ENCODE assay signal across 8 cellular contexts in the genomic region with DNA sequence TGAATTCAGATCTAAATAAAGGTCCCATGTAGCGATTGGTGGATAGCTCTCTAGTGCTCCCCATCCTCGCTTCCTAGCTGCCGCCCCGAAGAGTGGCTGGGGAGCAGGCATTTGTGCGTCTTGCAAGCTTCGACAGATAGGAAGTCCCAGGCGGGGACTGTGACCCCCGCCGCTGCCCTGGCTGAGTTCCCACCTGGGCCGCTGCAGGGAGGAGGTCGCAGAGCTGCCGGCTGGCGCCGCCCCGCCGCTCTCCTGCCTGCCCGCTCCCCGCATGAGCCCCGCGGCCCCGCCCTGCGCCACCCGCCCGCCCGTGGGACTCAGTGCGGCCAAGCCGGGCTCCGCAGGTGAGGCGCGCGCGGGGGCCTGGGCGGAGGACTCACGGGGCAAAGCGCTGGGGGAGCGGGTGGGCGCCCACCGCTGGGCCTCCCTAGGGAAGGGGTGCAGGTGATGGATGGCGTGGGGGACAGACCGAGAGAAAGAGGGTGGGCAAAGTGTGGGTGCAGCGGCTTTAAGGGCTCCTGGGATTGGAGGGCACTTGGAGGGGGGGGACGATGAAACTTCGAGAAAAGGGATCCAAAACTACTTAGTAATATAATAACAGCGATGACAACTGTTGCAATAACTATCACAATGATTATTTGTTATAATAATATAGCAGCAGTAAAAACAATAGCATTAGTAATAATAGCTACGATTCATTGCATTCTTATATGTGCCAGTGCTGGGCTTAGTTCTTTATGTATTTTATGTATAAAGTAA. TPM values are rescaled to one million over a fixed set of nuclear protein-coding genes. Genes with fewer than 3 reads are reported as not detected.
DNase-seq lines count a peak whose midpoint lies in the region; ATAC-seq, FAIRE-seq and TF ChIP-seq lines count a peak whose summit lies in the region.

A gene (plus strand): TSS at position 80 of the 759 bp plus-strand sequence. CDS start 14,547 bp downstream, outside the sequence.

- no peak within 1 kb of the TSS for H4K12ac ChIP-seq in trophoblast cell (ENCODE audit: low read depth, low read length)

- POLR2A ChIA-PET in H1 (lab: Charles Lee; ENCODE audit: partially characterized antibody), result no interaction called here

- H4K91ac ChIP-seq in H1 (replicated peaks; ENCODE audit: insufficient read length, low read length) (no peak within 1 kb of the TSS), trophoblast cell (ENCODE audit: low read depth, low read length) (no peak within 1 kb of the TSS)

- peaks cover 9% of the 10 kb centered on the region for H3K4me1 Mint-ChIP-seq in T-helper 2 cell treated with Interferon-gamma antibody and Interleukin-4, amounts not matched to agents 5 μg/mL and 100 μg/mL, for 36 hours (ENCODE audit: low read depth)

- no peak for DNase-seq in T-helper 2 cell treated with Interferon-gamma antibody and Interleukin-4, amounts not matched to agents 5 μg/mL and 100 μg/mL, for 36 hours (ENCODE audit: low spot score)
- DNase-seq in H1 (ENCODE audit: low read depth in 1 of 2, low spot score in 2 of 2), result peak; percentile 29 to 71
- DNase-seq in trophoblast cell, result no peak
- no peak for DNase-seq in retina
- DNase-seq in epidermal melanocyte (ENCODE audit: insufficient read length, low spot score), result no peak

- H2BK12ac ChIP-seq in H1 (ENCODE audit: low read depth, low read length) (no peak within 1 kb of the TSS), trophoblast cell (ENCODE audit: low read length) (no peak within 1 kb of the TSS)

- no peak for FAIRE-seq in H1 (lab: Jason Lieb, UNC)

- H3K23ac ChIP-seq in H1 (ENCODE audit: insufficient read length) (no peak within 1 kb of the TSS), trophoblast cell (ENCODE audit: low read length) (no peak within 1 kb of the TSS)

- no peaks in the 10 kb centered on the region for H3K79me2 ChIP-seq in H1 (ENCODE audit: control insufficient read depth in 1 of 2, insufficient read depth in 2 of 2, low read length in 2 of 2)
- H3K79me2 ChIP-seq in trophoblast cell (ENCODE audit: control insufficient read depth, insufficient read depth, low read length, poor library complexity), result no peaks in the 10 kb centered on the region

- CTCF ChIA-PET in H1 (lab: Charles Lee; ENCODE audit: partially characterized antibody), result interaction anchor here (1.0 to 3.2 kb wide), 6 partner anchors 12 to 81 kb away, joined by 3 to 13 read pairs (median 5); no protein-coding TSS in a partner anchor

- no peaks in the 10 kb centered on the region; the same call in 1 of the 2 replicates for H3K23me2 ChIP-seq in H1 (ENCODE audit: low read depth, low read length)

- H2AFZ ChIP-seq in H1 (ENCODE audit: low read length) (peak within 1 kb of the TSS; percentile 85; the same call in 1 of the 2 replicates), trophoblast cell (ENCODE audit: insufficient read depth, low read length, poor library complexity) (no peak within 1 kb of the TSS)

- no peak within 1 kb of the TSS for H2AK5ac ChIP-seq in H1 (ENCODE audit: low read depth, low read length)
- H2AK5ac ChIP-seq in trophoblast cell (ENCODE audit: low read length), result no peak within 1 kb of the TSS

- H4K5ac ChIP-seq in H1 (ENCODE audit: insufficient read length, low read depth, low read length), result no peak within 1 kb of the TSS

- no peaks in the 10 kb centered on the region for H3K9me3 Mint-ChIP-seq in T-helper 2 cell treated with Interferon-gamma antibody and Interleukin-4, amounts not matched to agents 5 μg/mL and 100 μg/mL, for 36 hours

- no peak for TF ChIP-seq RAD21 in H1 (IDR thresholded peaks at IDR 0.05 in 1 of 2, conservative IDR thresholded peaks at IDR 0.05 in 1 of 2; ENCODE audit: low read depth in 2 of 2, low read length in 2 of 2)

- peak within 1 kb of the TSS; percentile 59 for H3K9ac ChIP-seq in ES-I3 (ENCODE audit: low read depth, low read length)
- H3K9ac ChIP-seq in H1 (replicated peaks in 1 of 4; ENCODE audit: extremely low read depth in 1 of 4, low read depth in 3 of 4, low read length in 3 of 4), result no peak within 1 kb of the TSS
- H3K9ac ChIP-seq in trophoblast cell (ENCODE audit: low read length), result no peak within 1 kb of the TSS

- no peak within 1 kb of the TSS for H3K27ac ChIP-seq in H1 (ENCODE audit: low read depth, low read length)
- no peak within 1 kb of the TSS for H3K27ac ChIP-seq in trophoblast cell (ENCODE audit: low read depth, low read length)

- H2BK120ac ChIP-seq in H1 (replicated peaks; ENCODE audit: low read depth, low read length) (no peak within 1 kb of the TSS), trophoblast cell (ENCODE audit: insufficient read depth, low read length, poor library complexity) (no peak within 1 kb of the TSS)

- WGBS in H1 (ENCODE audit: extremely low coverage in 1 of 2, insufficient coverage in 1 of 2, insufficient read length in 1 of 2, insufficient replicate concordance in 2 of 2, low coverage in 1 of 2, low lambda C conversion rate in 2 of 2, missing lambda C conversion rate in 1 of 2), 2 experiments, result 35% methylated on average over 21 of the region's 45 CpGs; no CpG with 5 or more reads in 1 of the 2 experiments
- WGBS in trophoblast cell (ENCODE audit: extremely low coverage, insufficient coverage, insufficient read length), result no CpG with 5 or more reads among the region's 45 CpGs

- H3K4me3 ChIP-seq in H1 (ENCODE audit: extremely low read depth in 1 of 4, insufficient read depth in 2 of 4, low read depth in 3 of 4, low read length in 4 of 4) (peak within 1 kb of the TSS in 2 of 4 experiments; percentile 43 to 57; a peak in 5 of 8 replicates), trophoblast cell (ENCODE audit: low read depth, low read length) (no peak within 1 kb of the TSS)

- TF ChIP-seq EP300 in H1 (IDR thresholded peaks at IDR 0.05; ENCODE audit: borderline replicate concordance in 1 of 2, low read depth in 2 of 2, low read length in 2 of 2), result no peak

- H3K4me2 ChIP-seq in H1 (ENCODE audit: insufficient read depth in 1 of 2, low read depth in 2 of 2, low read length in 2 of 2) (peak within 1 kb of the TSS; percentile 61 to 72), trophoblast cell (ENCODE audit: low read length) (peak within 1 kb of the TSS; percentile 26)

- H3K18ac ChIP-seq in H1 (ENCODE audit: extremely low read depth, low read length) (no peak within 1 kb of the TSS; the same call in 1 of the 2 replicates), trophoblast cell (ENCODE audit: low read length) (no peak within 1 kb of the TSS)

- H4K20me1 ChIP-seq in H1 (replicated peaks in 1 of 2; ENCODE audit: control insufficient read depth in 1 of 2, insufficient read depth in 2 of 2, low read length in 2 of 2), result no peaks in the 10 kb centered on the region

- no peaks in the 10 kb centered on the region for H3K27me3 ChIP-seq in H1 (replicated peaks in 1 of 4; ENCODE audit: control insufficient read depth in 3 of 4, extremely low read depth in 1 of 4, insufficient read depth in 3 of 4, low read length in 3 of 4)
- H3K27me3 ChIP-seq in trophoblast cell (ENCODE audit: insufficient read depth, low read length), result peaks cover 8% of the 10 kb centered on the region

- H3K9me3 ChIP-seq in ES-I3 (ENCODE audit: control insufficient read depth, insufficient read depth, low read length) (no peaks in the 10 kb centered on the region), H1 (ENCODE audit: insufficient read depth in 2 of 2, low read depth in 1 of 2, low read length in 1 of 2) (no peaks in the 10 kb centered on the region), trophoblast cell (ENCODE audit: insufficient read depth, low read depth, low read length) (no peaks in the 10 kb centered on the region)

- ATAC-seq in HG03135 (IDR thresholded peaks at IDR 0.05; ENCODE audit: unreplicated experiment) (no peak), GM19035 (IDR thresholded peaks at IDR 0.05; ENCODE audit: unreplicated experiment) (no peak)

- peaks cover 14% of the 10 kb centered on the region for H3K27me3 Mint-ChIP-seq in T-helper 2 cell treated with Interferon-gamma antibody and Interleukin-4, amounts not matched to agents 5 μg/mL and 100 μg/mL, for 36 hours (ENCODE audit: low read depth)

- H3K79me1 ChIP-seq in H1 (ENCODE audit: low read depth, low read length) (no peaks in the 10 kb centered on the region), trophoblast cell (ENCODE audit: low read length) (no peaks in the 10 kb centered on the region)

- H2BK15ac ChIP-seq in H1 (ENCODE audit: low read length), result no peak within 1 kb of the TSS

- H4K8ac ChIP-seq in H1 (ENCODE audit: extremely low read depth, insufficient read depth, low read length) (0 out of 2 replicates have a peak within 1 kb of the TSS, but pooled peaks have one; percentile 65), trophoblast cell (ENCODE audit: low read depth, low read length) (no peak within 1 kb of the TSS)

- H2BK5ac ChIP-seq in H1 (ENCODE audit: low read depth, low read length), result no peak within 1 kb of the TSS
- no peak within 1 kb of the TSS for H2BK5ac ChIP-seq in trophoblast cell (ENCODE audit: low read depth, low read length, poor library complexity)

- TF ChIP-seq POLR2A in H1 (IDR thresholded peaks at IDR 0.05; ENCODE audit: control extremely low read depth in 1 of 2, low read depth in 2 of 2, low read length in 2 of 2), result no peak

- H3K36me3 Mint-ChIP-seq in T-helper 2 cell treated with Interferon-gamma antibody and Interleukin-4, amounts not matched to agents 5 μg/mL and 100 μg/mL, for 36 hours (ENCODE audit: low read depth), result no peaks in the 10 kb centered on the region

- no peak within 1 kb of the TSS for H3K56ac ChIP-seq in H1 (replicated peaks; ENCODE audit: insufficient read length, low read depth, low read length)

- H3K14ac ChIP-seq in H1 (ENCODE audit: insufficient read length), result no peak within 1 kb of the TSS
- H3K14ac ChIP-seq in trophoblast cell (ENCODE audit: low read length), result no peak within 1 kb of the TSS

- H3K4me1 ChIP-seq in ES-I3 (ENCODE audit: insufficient read depth, low read length) (peaks cover 10% of the 10 kb centered on the region), H1 (replicated peaks in 1 of 4; ENCODE audit: control insufficient read depth in 3 of 4, insufficient read depth in 4 of 4, low read length in 3 of 4) (peaks cover 0 to 9% (median 2%) of the 10 kb centered on the region in 4 experiments; a peak in 4 of 7 replicates), trophoblast cell (ENCODE audit: control insufficient read depth in 1 of 2, insufficient read depth in 2 of 2, low read length in 2 of 2) (peaks cover 5 to 8% of the 10 kb centered on the region in 2 experiments)

- H3K27ac Mint-ChIP-seq in T-helper 2 cell treated with Interferon-gamma antibody and Interleukin-4, amounts not matched to agents 5 μg/mL and 100 μg/mL, for 36 hours, result no peak within 1 kb of the TSS

- H3K4ac ChIP-seq in H1 (replicated peaks; ENCODE audit: insufficient read length, low read depth, low read length), result no peak within 1 kb of the TSS
- no peak within 1 kb of the TSS for H3K4ac ChIP-seq in trophoblast cell (ENCODE audit: low read depth, low read length)

- H3K36me3 ChIP-seq in ES-I3 (ENCODE audit: insufficient read depth, low read length) (no peaks in the 10 kb centered on the region; the same call in 1 of the 2 replicates), H1 (ENCODE audit: control insufficient read depth in 2 of 4, insufficient read depth in 4 of 4, low read length in 3 of 4) (no peaks in the 10 kb centered on the region), trophoblast cell (ENCODE audit: control insufficient read depth in 1 of 2, insufficient read depth in 2 of 2, low read length in 2 of 2) (no peaks in the 10 kb centered on the region)

- TF ChIP-seq CTCF in H1 (IDR thresholded peaks at IDR 0.05; ENCODE audit: control extremely low read depth in 1 of 3, insufficient read depth in 1 of 3, low read depth in 1 of 3, low read length in 3 of 3), result no peak

- peak within 1 kb of the TSS; percentile 58 for H3K4me3 Mint-ChIP-seq in T-helper 2 cell treated with Interferon-gamma antibody and Interleukin-4, amounts not matched to agents 5 μg/mL and 100 μg/mL, for 36 hours

- H2BK20ac ChIP-seq in H1 (ENCODE audit: low read length), result no peak within 1 kb of the TSS

RNA-seq across cellular contexts. Expression of the gene that starts here (rescaled TPM):
- 0.32 TPM in 1 of 2 replicates, not detected in the other for total RNA-seq in H1 (2021; fragmentation: NEBNext Ultra II Directional; extraction: Animal tissue kit (Norgen Biotek cat#: 25700))
- 0.06 and 0.13 TPM in 2 replicates for polyA plus RNA-seq in H1 (2011; rRNA removed)
- 0.13 TPM for polyA plus RNA-seq in H1 (2011; cell fraction: cytosol; rRNA removed)
- polyA plus RNA-seq in H1 (2011; cell fraction: nucleus; rRNA removed), result 0.51 TPM
- 0.13 to 0.22 TPM (median 0.19 TPM) in 3 of 4 replicates, not detected in the other for polyA plus RNA-seq in H1 (2012, experiment 1 of 2)
- 0.05 TPM for polyA plus RNA-seq in H1 (2012, experiment 2 of 2)
- 0.24 TPM for polyA plus RNA-seq in H1 (2013, experiment 1 of 2)
- polyA plus RNA-seq in H1 (2013, experiment 2 of 2), result 0.15 TPM
- 0.25 and 0.29 TPM in 2 replicates for polyA minus RNA-seq in H1 (2011; rRNA and poly(A)+ RNA removed)
- not detected for polyA minus RNA-seq in H1 (2011; cell fraction: cytosol; rRNA and poly(A)+ RNA removed)
- polyA minus RNA-seq in H1 (2011; cell fraction: nucleus; rRNA and poly(A)+ RNA removed), result not detected
- 0.03 and 0.04 TPM in 2 replicates for polyA plus RNA-seq in trophoblast cell (2013)

Comparison
In these comparisons a context has a peak if more than half of its experiments do, and no peak if none do; other contexts are left out.
1. Peak in DNase-seq and H3K4me2 ChIP-seq in H1; RNA of the gene not detected or under 1 TPM.